Comparison of ENCODE assay signal across 28 cellular contexts in genomic region chr3:98725352-98725751, GRCh38.
"Had no signal": no experiment of that assay in that cellular context is flagged by ENCODE, and none has a peak within 500 bp of the region (broad histone marks: within the 10 kb centered on the region; RNA-seq: fewer than 3 reads in every experiment).

No MANE protein-coding gene starts in this region.

- H3K4me1 Mint-ChIP-seq: stimulated activated effector memory CD8-positive, alpha-beta T cell treated with anti-CD3 and anti-CD28 coated beads, Interleukin-12 subunit alpha, Interleukin-12 subunit beta, amount 100 ng/mL, for 72 hours; stimulated activated memory B cell treated with anti-CD40 and anti-IgM and Interleukin-4, amounts not matched to agents 10 μg/mL and 1 μg/mL and 100 μg/mL, for 72 hours; stimulated activated naive CD8-positive, alpha-beta T cell treated with anti-CD3 and anti-CD28 coated beads, Interleukin-15, amount 100 ng/mL, for 72 hours had no signal

- H3K36me3 Mint-ChIP-seq: stimulated activated effector memory CD8-positive, alpha-beta T cell treated with anti-CD3 and anti-CD28 coated beads, Interleukin-12 subunit alpha, Interleukin-12 subunit beta, amount 100 ng/mL, for 72 hours; stimulated activated memory B cell treated with anti-CD40 and anti-IgM and Interleukin-4, amounts not matched to agents 10 μg/mL and 1 μg/mL and 100 μg/mL, for 72 hours; stimulated activated naive B cell treated with anti-CD40 and anti-IgM and Interleukin-4, amounts not matched to agents 10 μg/mL and 1 μg/mL and 100 μg/mL, for 72 hours; type B pancreatic cell had no signal

- ATAC-seq: stimulated activated effector memory CD8-positive, alpha-beta T cell treated with anti-CD3 and anti-CD28 coated beads, Interleukin-12 subunit alpha, Interleukin-12 subunit beta, amount 100 ng/mL, for 72 hours; stimulated activated memory B cell treated with anti-CD40 and anti-IgM and Interleukin-4, amounts not matched to agents 10 μg/mL and 1 μg/mL and 100 μg/mL, for 72 hours; stimulated activated naive B cell treated with anti-CD40 and anti-IgM and Interleukin-4, amounts not matched to agents 10 μg/mL and 1 μg/mL and 100 μg/mL, for 72 hours; stimulated activated naive CD8-positive, alpha-beta T cell treated with anti-CD3 and anti-CD28 coated beads, Interleukin-15, amount 100 ng/mL, for 72 hours; stimulated activated naive CD8-positive, alpha-beta T cell treated with anti-CD3 and anti-CD28 coated beads, Interleukin-15, Interleukin-2, amounts not matched to agents 100 U/mL and 50 U/mL, for 24 hours; upper lobe of right lung had no signal

- DNase-seq: stimulated activated CD4-positive, alpha-beta T cell treated with anti-CD3 and anti-CD28 coated beads, Interleukin-2, amount 100 ng/mL, for 48 hours; stimulated activated CD4-positive, alpha-beta T cell treated with anti-CD3 and anti-CD28 coated beads, Interleukin-4, amount 100 ng/mL, for 1 hour; stimulated activated CD4-positive, alpha-beta T cell treated with anti-CD3 and anti-CD28 coated beads, Interleukin-4, amount 100 ng/mL, for 24 hours; stimulated activated CD4-positive, alpha-beta T cell treated with anti-CD3 and anti-CD28 coated beads, Interleukin-4, amount 100 ng/mL, for 4 hours; stimulated activated CD8-positive, alpha-beta memory T cell treated with anti-CD3 and anti-CD28 coated beads, Interleukin-4, amount 100 ng/mL, for 48 hours; stimulated activated naive B cell treated with anti-CD40 and anti-IgM and Interleukin-4, amounts not matched to agents 10 μg/mL and 1 μg/mL and 100 μg/mL, for 72 hours; stimulated activated naive CD4-positive, alpha-beta T cell; stimulated activated naive CD4-positive, alpha-beta T cell treated with Interleukin-2 at 50 U/mL for 16 hours; stimulated activated naive CD8-positive, alpha-beta T cell treated with anti-CD3 and anti-CD28 coated beads, Interleukin-15, amount 100 ng/mL, for 72 hours; stimulated activated naive CD8-positive, alpha-beta T cell treated with anti-CD3 and anti-CD28 coated beads, Interleukin-15, Interleukin-2, amounts not matched to agents 100 U/mL and 50 U/mL, for 24 hours; stomach; substantia nigra; testis; thyroid gland; tibial artery; transverse colon; upper lobe of left lung; upper lobe of right lung; uterus had no signal

- FAIRE-seq: urothelium cell line had no signal

- H3K27ac ChIP-seq: stomach, suprapubic skin, testis, thoracic aorta, thyroid gland, tibial artery, tibial nerve, transverse colon, upper lobe of left lung, upper lobe of right lung, uterus, vagina had no signal

- H3K27me3 Mint-ChIP-seq: type B pancreatic cell had no signal

- H3K9me3 ChIP-seq: stomach, suprapubic skin, testis, thoracic aorta, thyroid gland, tibial artery, tibial nerve, transverse colon, upper lobe of left lung, upper lobe of right lung, uterus, vagina had no signal

- H3K36me3 ChIP-seq: stomach, suprapubic skin, thoracic aorta, thyroid gland, tibial artery, tibial nerve, transverse colon, upper lobe of left lung, upper lobe of right lung, uterus, vagina had no signal

- H3K4me3 ChIP-seq: stomach, suprapubic skin, testis, thoracic aorta, thyroid gland, tibial artery, tibial nerve, transverse colon, upper lobe of left lung, upper lobe of right lung, uterus, vagina had no signal

- H3K4me1 ChIP-seq: stomach, thyroid gland, tibial artery, transverse colon, upper lobe of left lung, upper lobe of right lung, uterus, vagina had no signal

- H3K4me3 Mint-ChIP-seq: stimulated activated effector memory CD8-positive, alpha-beta T cell treated with anti-CD3 and anti-CD28 coated beads, Interleukin-12 subunit alpha, Interleukin-12 subunit beta, amount 100 ng/mL, for 72 hours; stimulated activated memory B cell treated with anti-CD40 and anti-IgM and Interleukin-4, amounts not matched to agents 10 μg/mL and 1 μg/mL and 100 μg/mL, for 72 hours; stimulated activated naive B cell treated with anti-CD40 and anti-IgM and Interleukin-4, amounts not matched to agents 10 μg/mL and 1 μg/mL and 100 μg/mL, for 72 hours; stimulated activated naive CD8-positive, alpha-beta T cell treated with anti-CD3 and anti-CD28 coated beads, Interleukin-15, amount 100 ng/mL, for 72 hours; stimulated activated naive CD8-positive, alpha-beta T cell treated with anti-CD3 and anti-CD28 coated beads, Interleukin-15, Interleukin-2, amounts not matched to agents 100 ng/mL and 50 ng/mL, for 24 hours; type B pancreatic cell had no signal

- H3K27ac Mint-ChIP-seq: stimulated activated effector memory CD8-positive, alpha-beta T cell treated with anti-CD3 and anti-CD28 coated beads, Interleukin-12 subunit alpha, Interleukin-12 subunit beta, amount 100 ng/mL, for 72 hours; stimulated activated memory B cell treated with anti-CD40 and anti-IgM and Interleukin-4, amounts not matched to agents 10 μg/mL and 1 μg/mL and 100 μg/mL, for 72 hours; stimulated activated naive B cell treated with anti-CD40 and anti-IgM and Interleukin-4, amounts not matched to agents 10 μg/mL and 1 μg/mL and 100 μg/mL, for 72 hours; stimulated activated naive CD8-positive, alpha-beta T cell treated with anti-CD3 and anti-CD28 coated beads, Interleukin-15, amount 100 ng/mL, for 72 hours; stimulated activated naive CD8-positive, alpha-beta T cell treated with anti-CD3 and anti-CD28 coated beads, Interleukin-15, Interleukin-2, amounts not matched to agents 100 ng/mL and 50 ng/mL, for 24 hours; type B pancreatic cell had no signal

- H3K27me3 ChIP-seq: stomach, suprapubic skin, testis, thyroid gland, tibial artery, tibial nerve, transverse colon, upper lobe of left lung, upper lobe of right lung, uterus, vagina had no signal

- H3K9me3 Mint-ChIP-seq: stimulated activated effector memory CD8-positive, alpha-beta T cell treated with anti-CD3 and anti-CD28 coated beads, Interleukin-12 subunit alpha, Interleukin-12 subunit beta, amount 100 ng/mL, for 72 hours; stimulated activated memory B cell treated with anti-CD40 and anti-IgM and Interleukin-4, amounts not matched to agents 10 μg/mL and 1 μg/mL and 100 μg/mL, for 72 hours; stimulated activated naive B cell treated with anti-CD40 and anti-IgM and Interleukin-4, amounts not matched to agents 10 μg/mL and 1 μg/mL and 100 μg/mL, for 72 hours; stimulated activated naive CD8-positive, alpha-beta T cell treated with anti-CD3 and anti-CD28 coated beads, Interleukin-15, amount 100 ng/mL, for 72 hours; stimulated activated naive CD8-positive, alpha-beta T cell treated with anti-CD3 and anti-CD28 coated beads, Interleukin-15, Interleukin-2, amounts not matched to agents 100 ng/mL and 50 ng/mL, for 24 hours; type B pancreatic cell had no signal
